22 cellular contexts compared by ENCODE assay signal in genomic region chr22:23553922-23554870, GRCh38. TPM values are rescaled to one million over a fixed set of nuclear protein-coding genes. Genes with fewer than 3 reads are reported as not detected.
"Had no signal": no experiment of that assay in that cellular context is flagged by ENCODE, and none has a peak within 500 bp of the region (broad histone marks: within the 10 kb centered on the region; RNA-seq: fewer than 3 reads in every experiment).

No MANE protein-coding gene starts in this region.

- H3K9me3 ChIP-seq: esophagus muscularis mucosa, prostate gland, right atrium auricular region, tibial artery had no signal

- H3K4me3 ChIP-seq: coronary artery, esophagus muscularis mucosa, prostate gland, right atrium auricular region, tibial artery had no signal

- ATAC-seq: activated naive CD8-positive, alpha-beta T cell treated with anti-CD3 and anti-CD28 coated beads, Interleukin-2, amount 50 U/mL, for 24 hours; naive thymus-derived CD4-positive, alpha-beta T cell; WTC11 had no signal

- H3K27ac ChIP-seq: coronary artery, esophagus muscularis mucosa, prostate gland, right atrium auricular region, tibial artery had no signal

- H3K27me3 ChIP-seq: right atrium auricular region had no signal

- DNase-seq: activated naive CD4-positive, alpha-beta T cell treated with anti-CD3 and anti-CD28 coated beads, Interleukin-2, amount 50 U/mL, for 16 hours; activated naive CD8-positive, alpha-beta T cell treated with anti-CD3 and anti-CD28 coated beads, Interleukin-2, amount 50 U/mL, for 24 hours; cerebellar nuclear complex; glutamatergic neuron; hippocampal formation; mesendoderm; naive thymus-derived CD4-positive, alpha-beta T cell; stimulated activated CD4-positive, alpha-beta T cell treated with anti-CD3 and anti-CD28 coated beads, Interleukin-1b, Interleukin-23, amount 100 ng/mL, for 48 hours; substantia nigra; T1000 had no signal

- H3K36me3 ChIP-seq: esophagus muscularis mucosa, prostate gland, right atrium auricular region, tibial artery had no signal

- H3K4me1 ChIP-seq: esophagus muscularis mucosa, prostate gland, right atrium auricular region, tibial artery had no signal

RNA-seq across cellular contexts. Expression of gene IGLL1, which starts 25.9 kb away (rescaled TPM):
- total RNA-seq: activated CD8-positive, alpha-beta memory T cell treated with anti-CD3 and anti-CD28 coated beads for 36 hours; esophagus muscularis mucosa; frontal cortex; lower leg skin; osteocyte; right atrium auricular region; skeletal muscle tissue; urinary bladder; WTC11 had no signal
- polyA plus RNA-seq: naive thymus-derived CD4-positive, alpha-beta T cell; urinary bladder had no signal
